8 cellular contexts compared by ENCODE assay signal in the genomic region with DNA sequence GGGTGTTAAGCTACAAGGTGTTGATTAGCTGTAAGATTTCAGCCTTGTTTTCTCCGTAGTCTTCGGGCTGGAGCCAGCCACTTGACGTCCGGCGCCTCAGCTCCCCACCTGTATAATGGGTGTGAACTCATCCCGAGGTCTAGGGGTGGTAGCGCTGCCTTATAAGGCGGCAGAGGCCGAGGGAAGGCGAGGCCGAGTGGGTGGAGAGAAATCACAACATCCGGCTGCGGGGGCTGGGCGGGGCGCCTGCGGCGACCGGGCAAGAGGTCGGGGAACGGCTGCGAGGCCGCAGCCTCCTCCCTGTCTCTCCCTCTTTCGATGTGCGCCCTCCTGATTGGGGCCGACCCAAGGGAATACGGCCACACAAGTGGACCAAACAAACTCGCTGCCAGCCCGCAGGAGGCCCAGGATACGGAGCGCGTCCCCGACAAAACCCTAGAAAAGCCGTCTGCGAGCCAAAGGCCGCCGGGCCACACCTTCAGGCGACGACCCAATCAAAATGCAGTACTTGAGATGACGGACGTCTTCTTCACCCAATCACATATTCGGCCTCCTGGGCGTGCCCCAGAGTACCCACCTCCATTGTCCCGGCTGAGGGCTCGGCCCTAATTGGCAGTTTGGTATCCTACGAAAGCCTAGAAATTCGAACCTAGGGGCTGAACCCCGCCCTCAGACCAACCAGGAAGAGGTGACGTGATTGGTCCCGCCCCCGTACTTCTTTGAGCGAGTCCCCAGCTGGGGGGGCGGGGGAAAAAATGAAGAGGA. TPM values are rescaled to one million over a fixed set of nuclear protein-coding genes. Genes with fewer than 3 reads are reported as not detected.
DNase-seq lines count a peak whose midpoint lies in the region; ATAC-seq and TF ChIP-seq lines count a peak whose summit lies in the region.

No MANE protein-coding gene starts in this region.

- WGBS in SK-N-SH (ENCODE audit: low lambda C conversion rate), result 4% methylated on average over 28 of the region's 52 CpGs

- H3K79me2 ChIP-seq in SK-N-SH (ENCODE audit: insufficient read depth), result peaks cover 30% of the 10 kb centered on the region

- no peak for TF ChIP-seq RAD21 in SK-N-SH (IDR thresholded peaks at IDR 0.05; ENCODE audit: low read length)

- TF ChIP-seq EP300 in SK-N-SH (IDR thresholded peaks at IDR 0.05; ENCODE audit: borderline replicate concordance in 1 of 2, low read depth in 1 of 2, low read length in 1 of 2), result no peak

- DNase-seq in GM10248 (ENCODE audit: extremely low spot score) (peak; percentile 97), NCI-H1092 (lab: John Stamatoyannopoulos, UW) (peak; percentile 98), SK-N-SH (peak; percentile 99), globus pallidus (ENCODE audit: low spot score) (peak; percentile 100), non-pigmented ciliary epithelial cell (ENCODE audit: low read depth) (peak; percentile 100), superior temporal gyrus (ENCODE audit: extremely low spot score) (peak; percentile 100)
- DNase-seq in activated naive CD4-positive, alpha-beta T cell treated with anti-CD3 and anti-CD28 coated beads, Interleukin-2, amount 50 U/mL, for 72 hours (ENCODE audit: low spot score in 2 of 2), result peak; percentile 99 to 100

- H3K36me3 ChIP-seq in SK-N-SH (replicated peaks in 1 of 2; ENCODE audit: control insufficient read depth in 1 of 2, insufficient read depth in 2 of 2, low read length in 1 of 2), result peaks cover 0 to 4% of the 10 kb centered on the region in 2 experiments

- H3K4me2 ChIP-seq in SK-N-SH, result peak overlapping the region; percentile 69

- peak overlapping the region; percentile 89 to 92 for H3K27ac ChIP-seq in SK-N-SH (ENCODE audit: low read depth in 2 of 2, low read length in 1 of 2)

- POLR2A ChIA-PET in GM10248 (lab: Yijun Ruan, JAX), result interaction anchor here (0.6 to 2.5 kb wide), 14 partner anchors 11 to 84 kb away, joined by 3 to 11 read pairs (median 4); partner anchors contain the start of gene PRR7
- POLR2A ChIA-PET in SK-N-SH (lab: Yijun Ruan, JAX), result interaction anchor here (0.6 to 2.1 kb wide), 8 partner anchors 11 to 115 kb away, joined by 3 to 16 read pairs (median 6); partner anchors contain the start of gene PRR7

- peak overlapping the region; percentile 73 for H3K9ac ChIP-seq in SK-N-SH

- CTCF ChIA-PET in GM10248 (lab: Yijun Ruan, JAX) (interaction anchor here (0.7 to 23.4 kb wide), 8 partner anchors 10 to 67 kb away, joined by 3 to 347 read pairs (median 7); partner anchors contain the start of gene F12), SK-N-SH (lab: Yijun Ruan, JAX) (interaction anchor here (0.9 to 10.8 kb wide), 13 partner anchors 15 to 313 kb away, joined by 3 to 120 read pairs (median 4); no protein-coding TSS in a partner anchor)

- peaks cover 12% of the 10 kb centered on the region for H3F3A ChIP-seq in SK-N-SH (replicated peaks; ENCODE audit: insufficient read depth)

- peaks cover 5 to 33% of the 10 kb centered on the region in 2 experiments; a peak in 2 of 4 replicates for H3K4me1 ChIP-seq in SK-N-SH (ENCODE audit: control insufficient read depth in 1 of 2, insufficient read depth in 2 of 2, low read depth in 1 of 2, low read length in 1 of 2)

- H3K9me3 Mint-ChIP-seq in activated naive CD4-positive, alpha-beta T cell treated with anti-CD3 and anti-CD28 coated beads, Interleukin-2, amount 50 U/mL, for 72 hours, result no peaks in the 10 kb centered on the region

- H3K36me3 Mint-ChIP-seq in activated naive CD4-positive, alpha-beta T cell treated with anti-CD3 and anti-CD28 coated beads, Interleukin-2, amount 50 U/mL, for 72 hours, result peaks cover 17 to 21% of the 10 kb centered on the region in 2 donors

- peak overlapping the region; percentile 85 for H2AFZ ChIP-seq in SK-N-SH (ENCODE audit: low read depth)

- H3K9me2 ChIP-seq in SK-N-SH, result no peaks in the 10 kb centered on the region

- H3K27me3 ChIP-seq in SK-N-SH (ENCODE audit: insufficient read depth), result no peaks in the 10 kb centered on the region

- peak; percentile 81 for ATAC-seq in HG02610 (IDR thresholded peaks at IDR 0.05; ENCODE audit: unreplicated experiment)
- ATAC-seq in activated naive CD4-positive, alpha-beta T cell treated with anti-CD3 and anti-CD28 coated beads, Interleukin-2, amount 50 U/mL, for 72 hours, result peak; percentile 79 to 84

- 0 out of 2 replicates have a peak, but pooled peaks cover 13% of the 10 kb centered on the region for H4K20me1 ChIP-seq in SK-N-SH (ENCODE audit: insufficient read depth)

- H3K27ac Mint-ChIP-seq in activated naive CD4-positive, alpha-beta T cell treated with anti-CD3 and anti-CD28 coated beads, Interleukin-2, amount 50 U/mL, for 72 hours, result peak overlapping the region; percentile 85 to 96

- TF ChIP-seq CTCF in GM10248 (IDR thresholded peaks at IDR 0.05; ENCODE audit: control extremely low read depth, extremely low read depth, low read depth, missing control alignments), result no peak
- TF ChIP-seq CTCF in SK-N-SH (IDR thresholded peaks at IDR 0.05), result no peak

- peak overlapping the region; percentile 53 to 68 for H3K4me3 ChIP-seq in SK-N-SH (ENCODE audit: low read depth in 2 of 2, low read length in 1 of 2)

- H3K9me3 ChIP-seq in SK-N-SH, result no peaks in the 10 kb centered on the region

TF ChIP-seq in SK-N-SH, 30 proteins besides CTCF, POLR2A, EP300 and RAD21 (continues in another document):
- TF ChIP-seq NFIC (IDR thresholded peaks at IDR 0.05; ENCODE audit: borderline replicate concordance) (peak; percentile 16; the same call in 1 of the 2 replicates), FOSL2 (IDR thresholded peaks at IDR 0.05; ENCODE audit: borderline replicate concordance, low read depth) (no peak), JUND (IDR thresholded peaks at IDR 0.05) (no peak), FOXM1 (IDR thresholded peaks at IDR 0.05; ENCODE audit: low read depth) (0 out of 2 replicates have a peak, but pooled peaks have one; percentile 25), RFX5 (IDR thresholded peaks at IDR 0.05; ENCODE audit: low read length) (peak; percentile 76), ZBTB33 (IDR thresholded peaks at IDR 0.05; ENCODE audit: borderline replicate concordance, low read depth) (no peak), POLR2AphosphoS5 (IDR thresholded peaks at IDR 0.05; ENCODE audit: low read depth, low read length) (peak; percentile 71), RXRA (IDR thresholded peaks at IDR 0.05; ENCODE audit: borderline replicate concordance, low read depth) (no peak), FOXJ3 (CRISPR knock-in tag; IDR thresholded peaks at IDR 0.05) (no peak), TCF12 (IDR thresholded peaks at IDR 0.05) (no peak)
- TF ChIP-seq, protein P1, sequence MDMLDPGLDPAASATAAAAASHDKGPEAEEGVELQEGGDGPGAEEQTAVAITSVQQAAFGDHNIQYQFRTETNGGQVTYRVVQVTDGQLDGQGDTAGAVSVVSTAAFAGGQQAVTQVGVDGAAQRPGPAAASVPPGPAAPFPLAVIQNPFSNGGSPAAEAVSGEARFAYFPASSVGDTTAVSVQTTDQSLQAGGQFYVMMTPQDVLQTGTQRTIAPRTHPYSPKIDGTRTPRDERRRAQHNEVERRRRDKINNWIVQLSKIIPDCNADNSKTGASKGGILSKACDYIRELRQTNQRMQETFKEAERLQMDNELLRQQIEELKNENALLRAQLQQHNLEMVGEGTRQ (IDR thresholded peaks at IDR 0.05; ENCODE audit: borderline replicate concordance, low read depth, low read length), result no peak
- TF ChIP-seq, protein P2, sequence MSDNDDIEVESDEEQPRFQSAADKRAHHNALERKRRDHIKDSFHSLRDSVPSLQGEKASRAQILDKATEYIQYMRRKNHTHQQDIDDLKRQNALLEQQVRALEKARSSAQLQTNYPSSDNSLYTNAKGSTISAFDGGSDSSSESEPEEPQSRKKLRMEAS (IDR thresholded peaks at IDR 0.05; ENCODE audit: low read depth), result no peak; the same call in 1 of the 2 replicates

RNA-seq across cellular contexts. Expression of gene GRK6, which starts 0.5 kb away (rescaled TPM):
- polyA plus RNA-seq in SK-N-SH (2012; rRNA removed), result 35.9 and 39.5 TPM in 2 replicates
- 28.3 and 36.2 TPM in 2 replicates for polyA plus RNA-seq in SK-N-SH (2012; cell fraction: cytosol; rRNA removed)
- polyA plus RNA-seq in SK-N-SH (2012; cell fraction: nucleus; rRNA removed), result 28.0 and 30.6 TPM in 2 replicates
- total RNA-seq in activated naive CD4-positive, alpha-beta T cell treated with anti-CD3 and anti-CD28 coated beads, Interleukin-2, amount 50 U/mL, for 72 hours, result 100 to 1,000 TPM; 104 to 125 TPM

RNA-seq across cellular contexts. Expression of gene F12, which starts 16.6 kb away (rescaled TPM):
- 3.8 and 4.3 TPM in 2 replicates for polyA plus RNA-seq in SK-N-SH (2012; rRNA removed)
- polyA plus RNA-seq in SK-N-SH (2012; cell fraction: cytosol; rRNA removed), result 1.2 and 3.0 TPM in 2 replicates
- 8.5 and 16.3 TPM in 2 replicates for polyA plus RNA-seq in SK-N-SH (2012; cell fraction: nucleus; rRNA removed)
- total RNA-seq in activated naive CD4-positive, alpha-beta T cell treated with anti-CD3 and anti-CD28 coated beads, Interleukin-2, amount 50 U/mL, for 72 hours, result 1 to 10 TPM; 2.2 to 9.8 TPM

RNA-seq across cellular contexts. Expression of gene PRR7, which starts 20.6 kb away (rescaled TPM):
- polyA plus RNA-seq in SK-N-SH (2012; rRNA removed), result 12.5 and 17.1 TPM in 2 replicates
- polyA plus RNA-seq in SK-N-SH (2012; cell fraction: cytosol; rRNA removed), result 12.6 and 23.0 TPM in 2 replicates
- 29.5 and 41.3 TPM in 2 replicates for polyA plus RNA-seq in SK-N-SH (2012; cell fraction: nucleus; rRNA removed)
- 10 to 100 TPM in 1 of 2 donors, 1 to 10 TPM in 1; 4.1 to 11.4 TPM for total RNA-seq in activated naive CD4-positive, alpha-beta T cell treated with anti-CD3 and anti-CD28 coated beads, Interleukin-2, amount 50 U/mL, for 72 hours

RNA-seq across cellular contexts. Expression of gene PFN3, which starts 25.5 kb away (rescaled TPM):
- polyA plus RNA-seq in SK-N-SH (2012; rRNA removed), result not detected in 2 replicates
- not detected in 2 replicates for polyA plus RNA-seq in SK-N-SH (2012; cell fraction: cytosol; rRNA removed)
- not detected in 2 replicates for polyA plus RNA-seq in SK-N-SH (2012; cell fraction: nucleus; rRNA removed)
- total RNA-seq in activated naive CD4-positive, alpha-beta T cell treated with anti-CD3 and anti-CD28 coated beads, Interleukin-2, amount 50 U/mL, for 72 hours, result not detected

RNA-seq across cellular contexts. Expression of gene SLC34A1, which starts 41.7 kb away (rescaled TPM):
- 0.03 TPM in 1 of 2 replicates, not detected in the other for polyA plus RNA-seq in SK-N-SH (2012; rRNA removed)
- not detected in 2 replicates for polyA plus RNA-seq in SK-N-SH (2012; cell fraction: cytosol; rRNA removed)
- polyA plus RNA-seq in SK-N-SH (2012; cell fraction: nucleus; rRNA removed), result not detected in 2 replicates
- under 1 TPM; 0.07 to 0.19 TPM for total RNA-seq in activated naive CD4-positive, alpha-beta T cell treated with anti-CD3 and anti-CD28 coated beads, Interleukin-2, amount 50 U/mL, for 72 hours

Comparison
In these comparisons a context has a peak if more than half of its experiments do, and no peak if none do; other contexts are left out.
1. Peak in every context shown above with its lines: DNase-seq, ATAC-seq, H3K4me3 ChIP-seq and H3K27ac ChIP-seq.